In genomic region chr5:32030226-32030625, GRCh38 we compare ENCODE assay signal across 22 cellular contexts.
DNase-seq lines count a peak whose midpoint lies in the region; ATAC-seq, FAIRE-seq and TF ChIP-seq lines count a peak whose summit lies in the region.
"Had no signal": no experiment of that assay in that cellular context is flagged by ENCODE, and none has a peak within 500 bp of the region (broad histone marks: within the 10 kb centered on the region; RNA-seq: fewer than 3 reads in every experiment).

No MANE protein-coding gene starts in this region.

- POLR2A ChIA-PET in A673 (lab: Charles Lee; ENCODE audit: low non-redundant PET) (no interaction called here), RWPE1 (lab: Yijun Ruan, JAX; ENCODE audit: low non-redundant PET) (interaction anchor here (0.7 kb wide), 1 partner anchor 82 kb away, joined by 3 read pairs; no protein-coding TSS in a partner anchor)
- POLR2A ChIA-PET in naive thymus-derived CD4-positive, alpha-beta T cell (lab: Charles Lee) = no interaction called here

- intact Hi-C loops in A673 (cut with micrococcal nuclease; ENCODE audit: unreplicated experiment) = no loop called here
- intact Hi-C loops in naive thymus-derived CD4-positive, alpha-beta T cell (cut with micrococcal nuclease) = no loop called here

- H2AFZ ChIP-seq in GM23248 = no peak overlapping the region
- H2AFZ ChIP-seq in keratinocyte (ENCODE audit: control insufficient read depth, low read length) = no peak overlapping the region

- H3K27me3 Mint-ChIP-seq in naive thymus-derived CD4-positive, alpha-beta T cell = no peaks in the 10 kb centered on the region
- peaks cover 0 to 8% (median 2%) of the 10 kb centered on the region in 3 donors for H3K27me3 Mint-ChIP-seq in immature natural killer cell (ENCODE audit: low read depth in 3 of 3)
- H3K27me3 Mint-ChIP-seq: progenitor cell of endocrine pancreas had no signal

- no peak for TF ChIP-seq POLR2A in upper lobe of left lung (IDR thresholded peaks at IDR 0.05)

- H3K9ac ChIP-seq in GM23248 = no peak overlapping the region
- H3K9ac ChIP-seq in keratinocyte (ENCODE audit: control insufficient read depth, extremely low read depth, insufficient read depth, low read length) = no peak overlapping the region

- ATAC-seq in upper lobe of left lung (ENCODE audit: low FRiP score in 2 of 2) = no peak
- ATAC-seq in naive thymus-derived CD4-positive, alpha-beta T cell = no peak
- ATAC-seq: natural killer cell treated with Interleukin-12 subunit alpha and Interleukin-12 subunit beta and Interleukin-15 and Interleukin-18, amount 100 ng/mL, for 72 hours had no signal

- 50 to 52% methylated on average over 3 of the region's 3 CpGs for WGBS in GM23248 (ENCODE audit: low coverage in 1 of 2, low lambda C conversion rate in 2 of 2, missing lambda C conversion rate in 2 of 2), 2 experiments
- WGBS in upper lobe of left lung, 2 donors = 88 to 90% methylated on average over 3 of the region's 3 CpGs

- no peak for TF ChIP-seq CTCF in A673 (conservative IDR thresholded peaks at IDR 0.05; ENCODE audit: low read depth, low read length)
- no peak for TF ChIP-seq CTCF in RWPE1 (conservative IDR thresholded peaks at IDR 0.05; ENCODE audit: low read depth)
- TF ChIP-seq CTCF in keratinocyte (optimal IDR thresholded peaks at IDR 0.05 in 1 of 3, IDR thresholded peaks at IDR 0.05 in 1 of 3, conservative IDR thresholded peaks at IDR 0.05 in 1 of 3; ENCODE audit: extremely low read depth in 1 of 3, insufficient read depth in 2 of 3, low read length in 3 of 3) = no peak
- no peak for TF ChIP-seq CTCF in upper lobe of left lung (IDR thresholded peaks at IDR 0.05)

- peaks cover 11 to 43% (median 33%) of the 10 kb centered on the region in 7 donors for H3K4me1 Mint-ChIP-seq in naive thymus-derived CD4-positive, alpha-beta T cell
- peaks cover 16 to 17% of the 10 kb centered on the region in 2 donors for H3K4me1 Mint-ChIP-seq in immature natural killer cell

- H3K4me1 ChIP-seq in A673 (ENCODE audit: insufficient read depth, low read length, poor library complexity, severe bottlenecking) = peaks cover 78% of the 10 kb centered on the region
- H3K4me1 ChIP-seq in GM23248 (ENCODE audit: insufficient read depth) = peaks cover 54% of the 10 kb centered on the region
- H3K4me1 ChIP-seq in keratinocyte (ENCODE audit: control insufficient read depth, extremely low read depth, insufficient read depth, low read length) = peaks cover 48% of the 10 kb centered on the region
- H3K4me1 ChIP-seq in upper lobe of left lung = peaks cover 15 to 54% (median 35%) of the 10 kb centered on the region in 4 donors
- H3K4me1 ChIP-seq in naive thymus-derived CD4-positive, alpha-beta T cell (ENCODE audit: control insufficient read depth in 2 of 2, insufficient read depth in 2 of 2, low read length in 2 of 2) = peaks cover 0 to 19% of the 10 kb centered on the region in 2 donors

- H3K9me1 ChIP-seq in keratinocyte (ENCODE audit: control insufficient read depth, extremely low read depth, insufficient read depth, low read length) = peaks cover 4% of the 10 kb centered on the region

- H3F3A ChIP-seq in GM23248 (ENCODE audit: insufficient read depth) = peaks cover 67% of the 10 kb centered on the region

- no peak overlapping the region for H3K4me3 Mint-ChIP-seq in naive thymus-derived CD4-positive, alpha-beta T cell
- no peak overlapping the region for H3K4me3 Mint-ChIP-seq in immature natural killer cell
- H3K4me3 Mint-ChIP-seq: natural killer cell treated with Interleukin-12 subunit alpha and Interleukin-12 subunit beta and Interleukin-15 and Interleukin-18, amount 100 ng/mL, for 72 hours had no signal

- H4K20me1 ChIP-seq in GM23248 (ENCODE audit: insufficient read depth) = no peaks in the 10 kb centered on the region
- no peaks in the 10 kb centered on the region for H4K20me1 ChIP-seq in keratinocyte (ENCODE audit: control insufficient read depth, extremely low read depth, insufficient read depth, low read length)

- H3K4me2 ChIP-seq in GM23248 (ENCODE audit: unreplicated experiment) = no peak overlapping the region
- peak overlapping the region; percentile 17 for H3K4me2 ChIP-seq in keratinocyte (ENCODE audit: control insufficient read depth, extremely low read depth, insufficient read depth, low read depth, low read length)

- H3K27me3 ChIP-seq in A673 (replicated peaks; ENCODE audit: insufficient read depth, low read depth, low read length, poor library complexity) (no peaks in the 10 kb centered on the region), GM23248 (replicated peaks; ENCODE audit: insufficient read depth) (0 out of 2 replicates have a peak, but pooled peaks cover 7% of the 10 kb centered on the region), keratinocyte (ENCODE audit: control insufficient read depth, extremely low read depth, insufficient read depth, low read length) (no peaks in the 10 kb centered on the region), upper lobe of left lung (no peaks in the 10 kb centered on the region)
- no peaks in the 10 kb centered on the region for H3K27me3 ChIP-seq in naive thymus-derived CD4-positive, alpha-beta T cell (ENCODE audit: control insufficient read depth in 2 of 2, insufficient read depth in 2 of 2, low read length in 2 of 2)
- H3K27me3 ChIP-seq: transverse colon had no signal

- FAIRE-seq in keratinocyte (lab: Jason Lieb, UNC) = no peak
- FAIRE-seq: frontal cortex, GM18507 had no signal

- no peaks in the 10 kb centered on the region for H3K36me3 ChIP-seq in A673 (ENCODE audit: insufficient read depth, low read length, poor library complexity, severe bottlenecking)
- no peaks in the 10 kb centered on the region for H3K36me3 ChIP-seq in GM23248 (ENCODE audit: low read depth)
- H3K36me3 ChIP-seq in keratinocyte (ENCODE audit: control insufficient read depth in 2 of 2, extremely low read depth in 1 of 2, insufficient read depth in 2 of 2, low read length in 2 of 2) = no peaks in the 10 kb centered on the region
- H3K36me3 ChIP-seq in upper lobe of left lung = no peaks in the 10 kb centered on the region
- H3K36me3 ChIP-seq in naive thymus-derived CD4-positive, alpha-beta T cell (ENCODE audit: control insufficient read depth in 2 of 3, insufficient read depth in 3 of 3, low read length in 3 of 3) = no peaks in the 10 kb centered on the region
- H3K36me3 ChIP-seq: transverse colon, WERI-Rb-1 had no signal

- TF ChIP-seq EP300 in upper lobe of left lung (IDR thresholded peaks at IDR 0.05) = no peak

- dilution Hi-C loops in keratinocyte (cut with MboI; ENCODE audit: extremely low pct_ligation_motif_present, low sequenced_read_pairs) = no loop called here

- no peaks in the 10 kb centered on the region for H3K9me3 Mint-ChIP-seq in naive thymus-derived CD4-positive, alpha-beta T cell
- no peaks in the 10 kb centered on the region for H3K9me3 Mint-ChIP-seq in immature natural killer cell
- H3K9me3 Mint-ChIP-seq: natural killer cell treated with Interleukin-12 subunit alpha and Interleukin-12 subunit beta and Interleukin-15 and Interleukin-18, amount 100 ng/mL, for 72 hours had no signal

- CTCF ChIA-PET in A673 (lab: Charles Lee) (no interaction called here), RWPE1 (lab: Yijun Ruan, JAX) (interaction anchor here (0.6 kb wide), 1 partner anchor 206 kb away, joined by 10 read pairs; no protein-coding TSS in a partner anchor)
- CTCF ChIA-PET in naive thymus-derived CD4-positive, alpha-beta T cell (lab: Charles Lee) = no interaction called here

- H3K9me2 ChIP-seq in GM23248 (ENCODE audit: insufficient read depth) = no peaks in the 10 kb centered on the region

- H3K9me3 ChIP-seq in A673 (ENCODE audit: low read depth, low read length, poor library complexity, severe bottlenecking) (no peaks in the 10 kb centered on the region), GM23248 (ENCODE audit: low read depth) (no peaks in the 10 kb centered on the region), keratinocyte (ENCODE audit: control insufficient read depth, low read depth, low read length) (no peaks in the 10 kb centered on the region), upper lobe of left lung (no peaks in the 10 kb centered on the region)
- no peaks in the 10 kb centered on the region for H3K9me3 ChIP-seq in naive thymus-derived CD4-positive, alpha-beta T cell (ENCODE audit: control insufficient read depth in 2 of 3, low read length in 3 of 3)
- H3K9me3 ChIP-seq: transverse colon had no signal

- H3K27ac ChIP-seq in A673 (ENCODE audit: low read depth, low read length, poor library complexity, severe bottlenecking) (no peak overlapping the region), GM23248 (no peak overlapping the region), RWPE1 (peak overlapping the region; percentile 94; the same call in 1 of the 2 replicates), keratinocyte (ENCODE audit: control insufficient read depth, insufficient read depth, low read length) (no peak overlapping the region), upper lobe of left lung (peak overlapping the region in 1 of 4 donors; percentile 22)
- no peak overlapping the region for H3K27ac ChIP-seq in naive thymus-derived CD4-positive, alpha-beta T cell (ENCODE audit: low read depth, low read length)
- H3K27ac ChIP-seq: transverse colon, WERI-Rb-1 had no signal

- no TSS peak for BruUV-seq in A673 (replicated peaks; lab: Mats Ljungman, UMichigan)

- peaks cover 0 to 5% (median 0%) of the 10 kb centered on the region in 5 donors for H3K36me3 Mint-ChIP-seq in naive thymus-derived CD4-positive, alpha-beta T cell
- H3K36me3 Mint-ChIP-seq in immature natural killer cell = no peaks in the 10 kb centered on the region
- H3K36me3 Mint-ChIP-seq: natural killer cell treated with Interleukin-12 subunit alpha and Interleukin-12 subunit beta and Interleukin-15 and Interleukin-18, amount 100 ng/mL, for 72 hours had no signal

- no peaks in the 10 kb centered on the region for H3K79me2 ChIP-seq in GM23248 (ENCODE audit: insufficient read depth)
- H3K79me2 ChIP-seq in keratinocyte (ENCODE audit: control insufficient read depth, insufficient read depth, low read length) = no peaks in the 10 kb centered on the region

- no peak overlapping the region for H3K4me3 ChIP-seq in A673 (ENCODE audit: low read depth, low read length, poor library complexity, severe bottlenecking)
- no peak overlapping the region for H3K4me3 ChIP-seq in GM23248
- no peak overlapping the region for H3K4me3 ChIP-seq in keratinocyte (ENCODE audit: control insufficient read depth in 2 of 3, extremely low read depth in 1 of 3, insufficient read depth in 2 of 3, low read depth in 1 of 3, low read length in 3 of 3)
- no peak overlapping the region for H3K4me3 ChIP-seq in upper lobe of left lung
- no peak overlapping the region for H3K4me3 ChIP-seq in naive thymus-derived CD4-positive, alpha-beta T cell (ENCODE audit: low read length)
- H3K4me3 ChIP-seq: skin epidermis, transverse colon had no signal

- DNase-seq in A673 (ENCODE audit: low spot score) (peak; percentile 70), GM23248 (peak; percentile 9), RWPE1 (ENCODE audit: low spot score) (peak; percentile 55), keratinocyte (ENCODE audit: low read depth, low spot score) (no peak), upper lobe of left lung (no peak), cerebellar nuclear complex (lab: John Stamatoyannopoulos, UW) (no peak), immature natural killer cell (no peak)
- no peak for DNase-seq in naive thymus-derived CD4-positive, alpha-beta T cell
- DNase-seq: activated CD4-positive, alpha-beta T cell treated with anti-CD3 and anti-CD28 coated beads, Interleukin-2, amount 50 U/mL, for 1 hour; activated CD8-positive, alpha-beta memory T cell treated with anti-CD3 and anti-CD28 coated beads, Interleukin-2, amount 50 U/mL, for 48 hours; activated effector memory CD4-positive, alpha-beta T cell treated with anti-CD3 and anti-CD28 coated beads, Interleukin-2, amount 50 U/mL, for 16 hours; NCI-H1417 treated with DMSO at 0.1 percent for 48 hours; OCI-M1; stimulated activated CD4-positive, alpha-beta T cell treated with anti-CD3 and anti-CD28 coated beads, Interleukin-2, amount 100 ng/mL, for 48 hours; stimulated activated naive CD4-positive, alpha-beta T cell treated with Interleukin-2 at 50 U/mL for 16 hours; transverse colon; WERI-Rb-1 had no signal

- H3K27ac Mint-ChIP-seq in naive thymus-derived CD4-positive, alpha-beta T cell = peak overlapping the region in 2 of 9 donors; percentile 9 to 67
- H3K27ac Mint-ChIP-seq in immature natural killer cell = no peak overlapping the region
- H3K27ac Mint-ChIP-seq: progenitor cell of endocrine pancreas had no signal

- in situ Hi-C loops in GM23248 (cut with MboI) = no loop called here

Comparison
In these comparisons a context has a peak if more than half of its experiments do, and no peak if none do; other contexts are left out.
1. DNase-seq: peak in A673 (single experiment), GM23248 (single experiment) and RWPE1 (single experiment); none in keratinocyte (single experiment), upper lobe of left lung (0 of 2), cerebellar nuclear complex (0 of 2), naive thymus-derived CD4-positive, alpha-beta T cell (0 of 9) and immature natural killer cell (0 of 3).